ENCODE assay signal across 12 cellular contexts in the genomic region with DNA sequence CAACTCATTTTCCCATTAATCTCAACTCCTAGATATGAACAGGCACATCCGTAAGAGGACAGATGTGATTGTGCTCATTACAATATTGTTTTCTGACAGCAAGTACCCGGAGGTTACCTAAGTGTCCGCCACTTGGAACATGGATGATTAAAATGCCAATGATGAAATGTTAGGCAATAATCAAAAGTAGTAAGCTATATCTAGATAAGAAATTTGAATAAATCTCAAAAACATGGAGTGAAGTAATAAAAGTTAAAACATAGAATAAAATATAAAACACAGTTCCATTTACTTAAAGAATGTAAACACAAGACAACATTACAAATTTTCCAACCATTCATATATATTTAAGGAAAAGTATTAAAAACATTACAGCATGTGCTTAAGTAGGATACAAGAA. TPM values are rescaled to one million over a fixed set of nuclear protein-coding genes. Genes with fewer than 3 reads are reported as not detected.
"Had no signal": no experiment of that assay in that cellular context is flagged by ENCODE, and none has a peak within 500 bp of the region (broad histone marks: within the 10 kb centered on the region; RNA-seq: fewer than 3 reads in every experiment).

No MANE protein-coding gene starts in this region.

- H3K4me2 ChIP-seq: GM23338 had no signal

- H3K36me3 ChIP-seq: HAP-1 had no signal

- H3K9me3 ChIP-seq: HAP-1 had no signal

- H3K4me1 ChIP-seq: HAP-1 had no signal

- H3K27ac ChIP-seq: GM23248 had no signal

- H3K4me3 ChIP-seq: GM23248, GM23338, HAP-1 had no signal

- FAIRE-seq: H1, H54 had no signal

- ATAC-seq: GM23338, HCT116 had no signal

- DNase-seq: GM23248, GOT3, H7, H9, HCEC 1CT, HFFc6 had no signal

- H2AFZ ChIP-seq: GM23248, GM23338 had no signal

- H3K9ac ChIP-seq: GM23248 had no signal

RNA-seq across cellular contexts. Expression of a gene that starts 59.2 kb away (rescaled TPM):
- total RNA-seq: GM23248, GM23338, H1, H4, H7, H9, HFFc6 had no signal
- polyA plus RNA-seq: GM23248, H1 had no signal
